24 cellular contexts compared by ENCODE assay signal in genomic region chr1:47839460-47839760, GRCh38.
DNase-seq lines count a peak whose midpoint lies in the region; ATAC-seq and TF ChIP-seq lines count a peak whose summit lies in the region.
"Had no signal": no experiment of that assay in that cellular context is flagged by ENCODE, and none has a peak within 500 bp of the region (broad histone marks: within the 10 kb centered on the region; RNA-seq: fewer than 3 reads in every experiment).

No MANE protein-coding gene starts in this region.

- H3K36me3 ChIP-seq in colonic mucosa (no peaks in the 10 kb centered on the region), endodermal cell (ENCODE audit: control insufficient read depth, insufficient read depth, low read length) (peaks cover 19% of the 10 kb centered on the region), tibial artery (no peaks in the 10 kb centered on the region)
- H3K36me3 ChIP-seq: BLaER1 treated with 17β-estradiol and CSF1 and Interleukin-3, amounts not matched to agents 10 nM and 100 nM had no signal

- H3K27ac Mint-ChIP-seq in endodermal cell: no peak overlapping the region
- no peak overlapping the region for H3K27ac Mint-ChIP-seq in natural killer cell treated with Interleukin-12 subunit alpha and Interleukin-12 subunit beta and Interleukin-15 and Interleukin-18, amount 100 ng/mL, for 72 hours
- H3K27ac Mint-ChIP-seq in progenitor cell of endocrine pancreas: no peak overlapping the region
- H3K27ac Mint-ChIP-seq: CD8-positive, alpha-beta T cell; GM23338 had no signal

- H3K27ac ChIP-seq in colonic mucosa (no peak overlapping the region), endodermal cell (ENCODE audit: low read depth, low read length) (no peak overlapping the region), tibial artery (peak overlapping the region; percentile 81 to 84)
- H3K27ac ChIP-seq: BLaER1 treated with 17β-estradiol and CSF1 and Interleukin-3, amounts not matched to agents 10 nM and 100 nM; SK-N-MC had no signal

- H3K4me1 Mint-ChIP-seq in endodermal cell (peaks cover 18% of the 10 kb centered on the region), progenitor cell of endocrine pancreas (ENCODE audit: low read depth) (peaks cover 43% of the 10 kb centered on the region)
- no peaks in the 10 kb centered on the region for H3K4me1 Mint-ChIP-seq in natural killer cell treated with Interleukin-12 subunit alpha and Interleukin-12 subunit beta and Interleukin-15 and Interleukin-18, amount 100 ng/mL, for 72 hours (ENCODE audit: low read depth in 2 of 2)

- intact Hi-C loops in colonic mucosa (cut with DNase I): no loop called here
- intact Hi-C loops in tibial artery (cut with DNase I; ENCODE audit: low total_unique reads): no loop called here

- H3K4me1 ChIP-seq in colonic mucosa (peaks cover 7% of the 10 kb centered on the region), endodermal cell (ENCODE audit: control insufficient read depth, insufficient read depth, low read length) (no peaks in the 10 kb centered on the region), tibial artery (peaks cover 0 to 88% (median 65%) of the 10 kb centered on the region in 4 donors)

- H3K27me3 ChIP-seq in colonic mucosa (no peaks in the 10 kb centered on the region), endodermal cell (ENCODE audit: control insufficient read depth, insufficient read depth, low read length, poor library complexity, severe bottlenecking) (no peaks in the 10 kb centered on the region), tibial artery (no peaks in the 10 kb centered on the region)
- H3K27me3 ChIP-seq: BLaER1 treated with 17β-estradiol and CSF1 and Interleukin-3, amounts not matched to agents 10 nM and 100 nM had no signal

- H3K4me3 ChIP-seq in colonic mucosa: no peak overlapping the region
- H3K4me3 ChIP-seq in endodermal cell (ENCODE audit: low read length): no peak overlapping the region
- H3K4me3 ChIP-seq in tibial artery: no peak overlapping the region
- H3K4me3 ChIP-seq: BLaER1 treated with 17β-estradiol and CSF1 and Interleukin-3, amounts not matched to agents 10 nM and 100 nM; GM12878; GM23338; SK-N-MC had no signal

- WGBS in endodermal cell (ENCODE audit: insufficient coverage in 1 of 2, insufficient read length in 1 of 2), 2 experiments: 93 to 96% methylated on average over 3 to 4 of the region's 4 CpGs

- no peak for ATAC-seq in natural killer cell treated with Interleukin-12 subunit alpha and Interleukin-12 subunit beta and Interleukin-15 and Interleukin-18, amount 100 ng/mL, for 72 hours
- ATAC-seq: CD8-positive, alpha-beta T cell; GM12878; GM23338; PC-3 had no signal

- H3K27me3 Mint-ChIP-seq in endodermal cell (ENCODE audit: insufficient read depth) (no peaks in the 10 kb centered on the region), progenitor cell of endocrine pancreas (no peaks in the 10 kb centered on the region)
- H3K27me3 Mint-ChIP-seq in natural killer cell treated with Interleukin-12 subunit alpha and Interleukin-12 subunit beta and Interleukin-15 and Interleukin-18, amount 100 ng/mL, for 72 hours: peaks cover 13 to 17% of the 10 kb centered on the region in 2 donors

- H3K4me3 Mint-ChIP-seq in endodermal cell (no peak overlapping the region), progenitor cell of endocrine pancreas (ENCODE audit: low read depth) (no peak overlapping the region)
- no peak overlapping the region for H3K4me3 Mint-ChIP-seq in natural killer cell treated with Interleukin-12 subunit alpha and Interleukin-12 subunit beta and Interleukin-15 and Interleukin-18, amount 100 ng/mL, for 72 hours
- H3K4me3 Mint-ChIP-seq: CD8-positive, alpha-beta T cell; GM23338 had no signal

- peak; percentile 53 for DNase-seq in colonic mucosa
- DNase-seq in endodermal cell: peak; percentile 22
- peak; percentile 45 for DNase-seq in natural killer cell treated with Interleukin-12 subunit alpha and Interleukin-12 subunit beta and Interleukin-15 and Interleukin-18, amount 100 ng/mL, for 72 hours (ENCODE audit: low spot score)
- peak in 1 of 2 donors; percentile 64 for DNase-seq in tibial artery
- DNase-seq in NCI-H1436 treated with DMSO at 0.1 percent for 48 hours (lab: John Stamatoyannopoulos, UW): no peak
- no peak for DNase-seq in progenitor cell of endocrine pancreas (ENCODE audit: low spot score, unreplicated experiment)
- DNase-seq in effector CD8-positive, alpha-beta T cell (lab: John Stamatoyannopoulos, UW): no peak
- DNase-seq: ACHN; CD8-positive, alpha-beta T cell; DND-41; HCEC 1CT; KG1; NCI-H1092 treated with DMSO at 0.1 percent for 48 hours; NCI-H2081; NCI-H2171; NCI-H345; NCI-H524; NCI-H774; PC-3; SHP77 treated with DMSO at 0.1 percent for 48 hours had no signal

- H3K36me3 Mint-ChIP-seq in endodermal cell (ENCODE audit: low read depth): peaks cover 13% of the 10 kb centered on the region
- H3K36me3 Mint-ChIP-seq in natural killer cell treated with Interleukin-12 subunit alpha and Interleukin-12 subunit beta and Interleukin-15 and Interleukin-18, amount 100 ng/mL, for 72 hours: no peaks in the 10 kb centered on the region
- H3K36me3 Mint-ChIP-seq in progenitor cell of endocrine pancreas (ENCODE audit: insufficient read depth): peaks cover 9% of the 10 kb centered on the region
- H3K36me3 Mint-ChIP-seq: CD8-positive, alpha-beta T cell had no signal

- no peak for TF ChIP-seq CTCF in colonic mucosa (IDR thresholded peaks at IDR 0.05)
- no peak for TF ChIP-seq CTCF in endodermal cell (conservative IDR thresholded peaks at IDR 0.05)
- no peak for TF ChIP-seq CTCF in tibial artery (IDR thresholded peaks at IDR 0.05)
- TF ChIP-seq CTCF in progenitor cell of endocrine pancreas (IDR thresholded peaks at IDR 0.05; ENCODE audit: unreplicated experiment): no peak

- H3K9ac ChIP-seq in colonic mucosa (ENCODE audit: low read depth in 2 of 2, low read length in 2 of 2) (no peak overlapping the region), endodermal cell (ENCODE audit: extremely low read depth, low read length, poor library complexity, severe bottlenecking) (no peak overlapping the region)
- H3K9ac ChIP-seq: BLaER1 treated with 17β-estradiol and CSF1 and Interleukin-3, amounts not matched to agents 10 nM and 100 nM had no signal

- H3K9me3 ChIP-seq in colonic mucosa (no peaks in the 10 kb centered on the region), endodermal cell (ENCODE audit: control insufficient read depth, low read length) (peaks cover 21% of the 10 kb centered on the region), tibial artery (no peaks in the 10 kb centered on the region)

- peaks cover 7% of the 10 kb centered on the region for H3K9me3 Mint-ChIP-seq in endodermal cell
- H3K9me3 Mint-ChIP-seq in natural killer cell treated with Interleukin-12 subunit alpha and Interleukin-12 subunit beta and Interleukin-15 and Interleukin-18, amount 100 ng/mL, for 72 hours: peaks cover 4% of the 10 kb centered on the region
- H3K9me3 Mint-ChIP-seq in progenitor cell of endocrine pancreas (ENCODE audit: low read depth): peaks cover 11% of the 10 kb centered on the region

Comparison
In these comparisons a context has a peak if more than half of its experiments do, and no peak if none do; other contexts are left out.
1. DNase-seq: peak in colonic mucosa (single experiment), endodermal cell (single experiment) and natural killer cell treated with Interleukin-12 subunit alpha and Interleukin-12 subunit beta and Interleukin-15 and Interleukin-18, amount 100 ng/mL, for 72 hours (single experiment); none in NCI-H1436 treated with DMSO at 0.1 percent for 48 hours (single experiment), progenitor cell of endocrine pancreas (single experiment) and effector CD8-positive, alpha-beta T cell (single experiment).
2. H3K27ac ChIP-seq: peak in tibial artery (2 of 2); none in colonic mucosa (single experiment) and endodermal cell (single experiment).